1 cellular context compared by ENCODE assay signal in genomic region chr16:85306071-85306792, GRCh38.
TF ChIP-seq lines count a peak whose summit lies in the region.

No MANE protein-coding gene starts in this region.

TF ChIP-seq in K562, 482 proteins besides CTCF, POLR2A, EP300 and RAD21 (continued from another document):
- TF ChIP-seq NR0B1 (IDR thresholded peaks at IDR 0.05; ENCODE audit: partially characterized antibody) (no peak), RB1 (IDR thresholded peaks at IDR 0.05; ENCODE audit: low read depth) (0 out of 2 replicates have a peak, but pooled peaks have one; percentile 49), NFATC3 (IDR thresholded peaks at IDR 0.05) (no peak), HMG20B (CRISPR knock-in tag; IDR thresholded peaks at IDR 0.05) (no peak), ZNF589 (CRISPR knock-in tag; IDR thresholded peaks at IDR 0.05; ENCODE audit: low read depth) (peak; percentile 33; the same call in 1 of the 2 replicates), CREB5 (CRISPR knock-in tag; IDR thresholded peaks at IDR 0.05) (no peak), ZC3H8 (IDR thresholded peaks at IDR 0.05) (no peak), ZBTB26 (CRISPR knock-in tag; IDR thresholded peaks at IDR 0.05) (no peak; the same call in 1 of the 2 replicates), SMARCE1 (IDR thresholded peaks at IDR 0.05) (peak; percentile 34; the same call in 1 of the 2 replicates), PRDM10 (IDR thresholded peaks at IDR 0.05; ENCODE audit: partially characterized antibody) (peak; percentile 56), RCOR1 (IDR thresholded peaks at IDR 0.05; ENCODE audit: borderline replicate concordance in 1 of 2, low read depth in 2 of 2, low read length in 2 of 2) (0 out of 4 replicates have a peak, but pooled peaks of 1 of the 2 experiments have one; percentile 23), ZNF280A (IDR thresholded peaks at IDR 0.05; ENCODE audit: low read depth, partially characterized antibody) (no peak), KLF1 (tag; IDR thresholded peaks at IDR 0.05) (no peak), CBX1 (IDR thresholded peaks at IDR 0.05; ENCODE audit: low read depth) (no peak), ZNF766 (CRISPR knock-in tag; conservative IDR thresholded peaks at IDR 0.05) (peak; percentile 54; the same call in 1 of the 2 replicates), GTF2B (IDR thresholded peaks at IDR 0.05; ENCODE audit: extremely low read depth, insufficient read length) (no peak)
